In the genomic region with DNA sequence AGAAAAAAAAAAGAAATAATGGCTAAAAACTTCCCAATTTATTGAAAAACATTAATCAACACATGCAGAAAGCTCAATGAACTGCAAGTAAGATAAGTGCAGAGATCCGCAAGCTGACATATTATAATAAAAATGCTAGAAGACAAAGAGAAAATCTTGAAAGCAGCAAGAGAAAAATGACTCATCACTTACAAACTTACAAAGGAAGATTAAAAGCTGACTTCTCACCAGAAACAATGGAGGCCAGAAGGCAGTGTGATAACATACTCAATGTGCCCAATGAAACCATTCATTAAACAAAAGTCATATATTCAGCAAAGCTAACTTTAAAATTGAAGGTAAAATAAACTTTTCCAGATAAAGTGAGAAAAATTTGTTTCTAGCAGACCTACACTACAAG, we compare ENCODE assay signal across 20 cellular contexts.
"Had no signal": no experiment of that assay in that cellular context is flagged by ENCODE, and none has a peak within 500 bp of the region (broad histone marks: within the 10 kb centered on the region; RNA-seq: fewer than 3 reads in every experiment).

No MANE protein-coding gene starts in this region.

- H3K9me3 Mint-ChIP-seq: activated CD4-positive, alpha-beta memory T cell treated with anti-CD3 and anti-CD28 coated beads, Interleukin-2, amount 10 ng/mL, durations not matched to agents 7 days and 5 days; activated T-cell treated with anti-CD3 and anti-CD28 coated beads, Interleukin-2, amount 50 U/mL, for 72 hours; immature natural killer cell had no signal

- H3K9me3 ChIP-seq: gastrocnemius medialis, lower lobe of right lung, right atrium auricular region had no signal

- H3K4me3 ChIP-seq: gastrocnemius medialis, heart left ventricle, lower lobe of right lung, right atrium auricular region, skin epidermis had no signal

- H3K27ac ChIP-seq: gastrocnemius medialis, heart left ventricle, lower lobe of right lung, right atrium auricular region, skin epidermis had no signal

- H3K4me3 Mint-ChIP-seq: activated CD4-positive, alpha-beta memory T cell treated with anti-CD3 and anti-CD28 coated beads, Interleukin-2, amount 10 ng/mL, durations not matched to agents 7 days and 5 days; activated CD4-positive, alpha-beta T cell treated with anti-CD3 and anti-CD28 coated beads for 36 hours; activated naive CD8-positive, alpha-beta T cell; activated T-cell treated with anti-CD3 and anti-CD28 coated beads, Interleukin-2, amount 50 U/mL, for 72 hours; immature natural killer cell; nephron; T-helper 17 cell had no signal

- H3K4me1 Mint-ChIP-seq: nephron had no signal

- ATAC-seq: activated CD4-positive, alpha-beta T cell treated with anti-CD3 and anti-CD28 coated beads for 36 hours; activated T-cell treated with anti-CD3 and anti-CD28 coated beads, Interleukin-2, amount 50 U/mL, for 72 hours; gastrocnemius medialis; heart left ventricle; left colon; lower lobe of right lung; T-helper 17 cell had no signal

- H3K4me1 ChIP-seq: gastrocnemius medialis, heart left ventricle, lower lobe of right lung, right atrium auricular region had no signal

- H3K36me3 Mint-ChIP-seq: activated naive CD8-positive, alpha-beta T cell; immature natural killer cell had no signal

- H3K36me3 ChIP-seq: gastrocnemius medialis, heart left ventricle, lower lobe of right lung, right atrium auricular region had no signal

- H3K27me3 ChIP-seq: heart left ventricle, right atrium auricular region had no signal

- H3K27me3 Mint-ChIP-seq: activated CD4-positive, alpha-beta memory T cell treated with anti-CD3 and anti-CD28 coated beads, Interleukin-2, amount 10 ng/mL, durations not matched to agents 7 days and 5 days; activated CD4-positive, alpha-beta T cell treated with anti-CD3 and anti-CD28 coated beads for 36 hours; activated naive CD8-positive, alpha-beta T cell; T-helper 17 cell had no signal

- DNase-seq: activated CD4-positive, alpha-beta memory T cell treated with anti-CD3 and anti-CD28 coated beads, Interleukin-2, amount 10 ng/mL, durations not matched to agents 7 days and 5 days; activated CD4-positive, alpha-beta T cell treated with anti-CD3 and anti-CD28 coated beads for 36 hours; activated CD8-positive, alpha-beta memory T cell treated with anti-CD3 and anti-CD28 coated beads, Interleukin-2, amount 50 U/mL, for 4 hours; activated gamma-delta T cell; activated T-cell treated with anti-CD3 and anti-CD28 coated beads, Interleukin-2, amount 50 U/mL, for 72 hours; amygdala; gastrocnemius medialis; heart left ventricle; immature natural killer cell; left colon; lower lobe of right lung; nucleus accumbens; stimulated activated CD4-positive, alpha-beta T cell treated with anti-CD3 and anti-CD28 coated beads, Interleukin-4, amount 100 ng/mL, for 24 hours; stimulated activated naive CD4-positive, alpha-beta T cell treated with Interleukin-2 at 50 U/mL for 16 hours; substantia nigra; T-helper 17 cell had no signal

- H3K27ac Mint-ChIP-seq: activated CD4-positive, alpha-beta memory T cell treated with anti-CD3 and anti-CD28 coated beads, Interleukin-2, amount 10 ng/mL, durations not matched to agents 7 days and 5 days; activated CD4-positive, alpha-beta T cell treated with anti-CD3 and anti-CD28 coated beads for 36 hours; activated naive CD8-positive, alpha-beta T cell; activated T-cell treated with anti-CD3 and anti-CD28 coated beads, Interleukin-2, amount 50 U/mL, for 72 hours; immature natural killer cell; nephron; T-helper 17 cell had no signal
